In the genomic region with DNA sequence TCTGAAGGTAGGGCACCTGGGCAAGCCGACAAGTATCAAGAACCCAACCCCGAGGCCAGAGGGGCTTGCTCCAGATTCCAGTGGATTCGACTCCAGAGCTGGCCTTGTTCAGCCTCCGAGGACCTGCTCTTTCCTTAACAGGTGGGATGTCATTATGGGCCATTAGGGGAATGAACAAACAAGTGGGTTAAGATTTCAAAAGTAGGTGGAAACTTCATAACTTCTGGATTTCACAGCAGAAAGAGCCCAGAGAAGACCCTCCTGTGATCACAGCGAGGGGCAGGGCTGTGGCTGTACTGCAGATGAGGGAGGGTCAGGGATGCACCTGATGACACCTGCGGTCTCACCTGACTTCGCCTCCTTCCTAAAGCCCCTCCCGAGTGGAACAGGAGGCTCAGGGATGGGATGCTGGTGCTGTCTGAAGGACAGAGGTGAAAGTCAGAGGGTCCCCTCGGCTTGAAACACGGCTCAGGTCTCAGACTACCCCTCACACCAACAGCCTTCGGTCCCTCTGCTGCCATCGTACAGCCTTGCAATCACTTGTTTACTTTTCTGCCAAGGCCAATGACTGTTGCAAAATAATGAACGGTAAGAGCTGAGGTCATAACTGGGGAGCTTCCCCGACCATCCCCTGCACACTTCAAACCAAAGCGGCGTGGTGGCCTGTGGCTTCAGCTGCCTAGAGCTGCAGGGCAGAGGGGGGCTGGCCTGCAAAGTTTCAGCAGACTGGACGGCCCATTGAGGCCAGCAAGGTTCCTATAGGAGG, we compare ENCODE assay signal across 12 cellular contexts. TPM values are rescaled to one million over a fixed set of nuclear protein-coding genes. Genes with fewer than 3 reads are reported as not detected.
DNase-seq lines count a peak whose midpoint lies in the region; FAIRE-seq and TF ChIP-seq lines count a peak whose summit lies in the region.
"Had no signal": no experiment of that assay in that cellular context is flagged by ENCODE, and none has a peak within 500 bp of the region (broad histone marks: within the 10 kb centered on the region; RNA-seq: fewer than 3 reads in every experiment).

No MANE protein-coding gene starts in this region.

- in situ Hi-C loops in G401 (cut with HindIII; ENCODE audit: low sequenced_read_pairs): no loop called here

- POLR2A ChIA-PET in activated CD4-positive, alpha-beta memory T cell treated with anti-CD3 and anti-CD28 coated beads, Interleukin-2, amount 10 ng/mL, durations not matched to agents 7 days and 5 days (lab: Charles Lee): interaction anchor here (0.8 kb wide), 1 partner anchor 44 kb away, joined by 3 read pairs; no protein-coding TSS in a partner anchor
- POLR2A ChIA-PET in activated CD4-positive, alpha-beta memory T cell treated with anti-CD3 and anti-CD28 coated beads for 36 hours (lab: Charles Lee): interaction anchor here (0.6 kb wide), 1 partner anchor 125 kb away, joined by 4 read pairs; no protein-coding TSS in a partner anchor
- POLR2A ChIA-PET in PC-9 (lab: Charles Lee; ENCODE audit: unreplicated experiment): no interaction called here

- no TSS peak for BruUV-seq in PC-9 (replicated peaks; lab: Mats Ljungman, UMichigan)

- no peak for TF ChIP-seq EP300 in tibial nerve (IDR thresholded peaks at IDR 0.05)

- H3K9me3 ChIP-seq in OCI-LY1 (ENCODE audit: low read length) (no peaks in the 10 kb centered on the region), tibial nerve (no peaks in the 10 kb centered on the region), PC-9 (ENCODE audit: insufficient read depth, low read depth) (no peaks in the 10 kb centered on the region)
- H3K9me3 ChIP-seq: sigmoid colon had no signal

- H3K4me3 ChIP-seq in OCI-LY1 (ENCODE audit: low read depth, low read length, poor library complexity, severe bottlenecking) (no peak overlapping the region), tibial nerve (no peak overlapping the region), PC-9 (no peak overlapping the region)
- H3K4me3 ChIP-seq: sigmoid colon had no signal

- H3K27ac ChIP-seq in OCI-LY1 (ENCODE audit: low read depth, low read length, poor library complexity, severe bottlenecking) (peak overlapping the region; percentile 37), tibial nerve (peak overlapping the region in 3 of 4 donors; percentile 55 to 85 (median 76)), PC-9 (no peak overlapping the region)

- no peak for TF ChIP-seq POLR2A in tibial nerve (IDR thresholded peaks at IDR 0.05)
- TF ChIP-seq POLR2A in GM12892 (IDR thresholded peaks at IDR 0.05; ENCODE audit: low read depth, low read length): no peak

- H4K20me1 ChIP-seq in OCI-LY1 (ENCODE audit: insufficient read depth, low read length): no peaks in the 10 kb centered on the region
- H4K20me1 ChIP-seq in PC-9 (ENCODE audit: insufficient read depth): peaks cover 65% of the 10 kb centered on the region

- H3F3A ChIP-seq in OCI-LY1 (ENCODE audit: insufficient read depth, low read length) (no peaks in the 10 kb centered on the region), PC-9 (ENCODE audit: insufficient read depth, low read depth) (peaks cover 22% of the 10 kb centered on the region; the same call in 1 of the 2 replicates)

- TF ChIP-seq CTCF in OCI-LY1 (IDR thresholded peaks at IDR 0.05; ENCODE audit: low read length) (no peak), tibial nerve (IDR thresholded peaks at IDR 0.05) (no peak), PC-9 (conservative IDR thresholded peaks at IDR 0.05) (no peak)

- H2AFZ ChIP-seq in OCI-LY1 (ENCODE audit: low read length) (no peak overlapping the region), PC-9 (no peak overlapping the region)

- FAIRE-seq in GM12892 (lab: Jason Lieb, UNC): no peak

- 66 to 67% methylated on average over 16 to 17 of the region's 17 CpGs for WGBS in tibial nerve, 2 donors

- peak overlapping the region; percentile 57 for H3K27ac Mint-ChIP-seq in activated CD4-positive, alpha-beta memory T cell treated with anti-CD3 and anti-CD28 coated beads, Interleukin-2, amount 10 ng/mL, durations not matched to agents 7 days and 5 days
- no peak overlapping the region for H3K27ac Mint-ChIP-seq in activated CD4-positive, alpha-beta memory T cell treated with anti-CD3 and anti-CD28 coated beads for 36 hours

- intact Hi-C loops in activated CD4-positive, alpha-beta memory T cell treated with anti-CD3 and anti-CD28 coated beads for 36 hours (cut with micrococcal nuclease): no loop called here
- intact Hi-C loops in PC-9 (cut with micrococcal nuclease; ENCODE audit: unreplicated experiment): no loop called here

- no peaks in the 10 kb centered on the region for H3K36me3 Mint-ChIP-seq in activated CD4-positive, alpha-beta memory T cell treated with anti-CD3 and anti-CD28 coated beads, Interleukin-2, amount 10 ng/mL, durations not matched to agents 7 days and 5 days (ENCODE audit: low read depth)
- peaks cover 2% of the 10 kb centered on the region for H3K36me3 Mint-ChIP-seq in activated CD4-positive, alpha-beta memory T cell treated with anti-CD3 and anti-CD28 coated beads for 36 hours

- H3K79me2 ChIP-seq in OCI-LY1 (ENCODE audit: insufficient read depth, low read length) (peaks cover 19% of the 10 kb centered on the region), PC-9 (ENCODE audit: low read depth) (peaks cover 72% of the 10 kb centered on the region)

- no peak overlapping the region for H3K9ac ChIP-seq in OCI-LY1 (ENCODE audit: low read length)

- peaks cover 13% of the 10 kb centered on the region for H3K4me1 Mint-ChIP-seq in activated CD4-positive, alpha-beta memory T cell treated with anti-CD3 and anti-CD28 coated beads, Interleukin-2, amount 10 ng/mL, durations not matched to agents 7 days and 5 days
- peaks cover 30% of the 10 kb centered on the region for H3K4me1 Mint-ChIP-seq in activated CD4-positive, alpha-beta memory T cell treated with anti-CD3 and anti-CD28 coated beads for 36 hours (ENCODE audit: low read depth)

- H3K4me2 ChIP-seq in OCI-LY1 (ENCODE audit: low read length) (no peak overlapping the region; the same call in 1 of the 2 replicates), PC-9 (no peak overlapping the region)

- H3K36me3 ChIP-seq in OCI-LY1 (ENCODE audit: insufficient read depth, low read length): peaks cover 33% of the 10 kb centered on the region
- H3K36me3 ChIP-seq in tibial nerve: peaks cover 0 to 8% (median 8%) of the 10 kb centered on the region in 3 donors
- H3K36me3 ChIP-seq in PC-9 (ENCODE audit: low read depth): no peaks in the 10 kb centered on the region

- no peak for DNase-seq in activated CD4-positive, alpha-beta memory T cell treated with anti-CD3 and anti-CD28 coated beads, Interleukin-2, amount 10 ng/mL, durations not matched to agents 7 days and 5 days
- DNase-seq in activated CD4-positive, alpha-beta memory T cell treated with anti-CD3 and anti-CD28 coated beads for 36 hours: no peak
- DNase-seq in iris pigment epithelial cell (ENCODE audit: low read depth) (peak; percentile 38), tibial nerve (ENCODE audit: low spot score in 2 of 2) (no peak), GM12892 (ENCODE audit: insufficient read length) (no peak), G401 (ENCODE audit: low spot score) (no peak), PC-9 (no peak)
- DNase-seq: activated T-cell treated with anti-CD3 and anti-CD28 coated beads, Interleukin-2, amount 50 U/mL, for 48 hours; T-helper 2 cell had no signal

- H3K9me2 ChIP-seq in OCI-LY1 (ENCODE audit: low read depth, low read length) (no peaks in the 10 kb centered on the region), PC-9 (ENCODE audit: insufficient read depth) (no peaks in the 10 kb centered on the region)

- H3K4me1 ChIP-seq in OCI-LY1 (ENCODE audit: insufficient read depth, low read length, severe bottlenecking) (peaks cover 9% of the 10 kb centered on the region), tibial nerve (peaks cover 0 to 82% (median 27%) of the 10 kb centered on the region in 4 donors), PC-9 (replicated peaks; ENCODE audit: insufficient read depth) (peaks cover 9% of the 10 kb centered on the region)

- H3K27me3 ChIP-seq in OCI-LY1 (ENCODE audit: insufficient read depth, low read length) (no peaks in the 10 kb centered on the region), tibial nerve (no peaks in the 10 kb centered on the region), PC-9 (ENCODE audit: insufficient read depth, low read depth) (no peaks in the 10 kb centered on the region)
- H3K27me3 ChIP-seq: sigmoid colon had no signal

- CTCF ChIA-PET in activated CD4-positive, alpha-beta memory T cell treated with anti-CD3 and anti-CD28 coated beads, Interleukin-2, amount 10 ng/mL, durations not matched to agents 7 days and 5 days (lab: Charles Lee): interaction anchor here (1.1 to 1.8 kb wide), 2 partner anchors 57 kb away, joined by 3 to 7 read pairs; no protein-coding TSS in a partner anchor
- CTCF ChIA-PET in activated CD4-positive, alpha-beta memory T cell treated with anti-CD3 and anti-CD28 coated beads for 36 hours (lab: Charles Lee): interaction anchor here (0.9 to 2.1 kb wide), 4 partner anchors 14 to 57 kb away, joined by 3 to 5 read pairs (median 4); no protein-coding TSS in a partner anchor
- CTCF ChIA-PET in PC-9 (lab: Charles Lee): interaction anchor here (1.2 kb wide), 1 partner anchor 29 kb away, joined by 4 read pairs; the partner anchor contains the start of gene GLIS2

- no peaks in the 10 kb centered on the region for H3K9me3 Mint-ChIP-seq in activated CD4-positive, alpha-beta memory T cell treated with anti-CD3 and anti-CD28 coated beads, Interleukin-2, amount 10 ng/mL, durations not matched to agents 7 days and 5 days
- H3K9me3 Mint-ChIP-seq in activated CD4-positive, alpha-beta memory T cell treated with anti-CD3 and anti-CD28 coated beads for 36 hours: no peaks in the 10 kb centered on the region
- H3K9me3 Mint-ChIP-seq: central memory CD8-positive, alpha-beta T cell had no signal

- no peak overlapping the region for H3K4me3 Mint-ChIP-seq in activated CD4-positive, alpha-beta memory T cell treated with anti-CD3 and anti-CD28 coated beads, Interleukin-2, amount 10 ng/mL, durations not matched to agents 7 days and 5 days
- no peak overlapping the region for H3K4me3 Mint-ChIP-seq in activated CD4-positive, alpha-beta memory T cell treated with anti-CD3 and anti-CD28 coated beads for 36 hours
- H3K4me3 Mint-ChIP-seq: central memory CD8-positive, alpha-beta T cell had no signal

- no peaks in the 10 kb centered on the region for H3K27me3 Mint-ChIP-seq in activated CD4-positive, alpha-beta memory T cell treated with anti-CD3 and anti-CD28 coated beads, Interleukin-2, amount 10 ng/mL, durations not matched to agents 7 days and 5 days
- H3K27me3 Mint-ChIP-seq in activated CD4-positive, alpha-beta memory T cell treated with anti-CD3 and anti-CD28 coated beads for 36 hours: no peaks in the 10 kb centered on the region
- H3K27me3 Mint-ChIP-seq: central memory CD8-positive, alpha-beta T cell had no signal

RNA-seq across cellular contexts. Expression of gene PAM16, which starts 5.5 kb away (rescaled TPM):
- 10 to 100 TPM; 29.7 to 33.9 TPM for total RNA-seq in activated CD4-positive, alpha-beta memory T cell treated with anti-CD3 and anti-CD28 coated beads, Interleukin-2, amount 10 ng/mL, durations not matched to agents 7 days and 5 days
- 10 to 100 TPM; 52.8 to 63.4 TPM for total RNA-seq in activated CD4-positive, alpha-beta memory T cell treated with anti-CD3 and anti-CD28 coated beads for 36 hours
- total RNA-seq in tibial nerve (10 to 100 TPM; 45.1 to 95.1 (median 60.7) TPM), PC-9 (2021) (95.9 and 110 TPM in 2 replicates)
- polyA plus RNA-seq in GM12892 (2012; ENCODE audit: missing spikeins): 27.7 TPM
- 68.3 and 83.9 TPM in 2 replicates for total RNA-seq in G401 (2014; rRNA removed; shearing (Covaris generic))

RNA-seq across cellular contexts. Expression of gene VASN, which starts 26.0 kb away (rescaled TPM):
- total RNA-seq in activated CD4-positive, alpha-beta memory T cell treated with anti-CD3 and anti-CD28 coated beads, Interleukin-2, amount 10 ng/mL, durations not matched to agents 7 days and 5 days: under 1 TPM in 1 of 2 experiments, not detected in 1; 0.08 TPM
- total RNA-seq in activated CD4-positive, alpha-beta memory T cell treated with anti-CD3 and anti-CD28 coated beads for 36 hours: under 1 TPM in 1 of 2 experiments, not detected in 1; 0.07 TPM
- 10 to 100 TPM; 31.0 to 58.1 (median 32.9) TPM for total RNA-seq in tibial nerve
- not detected for polyA plus RNA-seq in GM12892 (2012; ENCODE audit: missing spikeins)
- total RNA-seq in G401 (2014; rRNA removed; shearing (Covaris generic)): 9.9 and 14.4 TPM in 2 replicates
- 45.3 and 49.8 TPM in 2 replicates for total RNA-seq in PC-9 (2021)

RNA-seq across cellular contexts. Expression of gene GLIS2, which starts 29.8 kb away (rescaled TPM):
- total RNA-seq in activated CD4-positive, alpha-beta memory T cell treated with anti-CD3 and anti-CD28 coated beads, Interleukin-2, amount 10 ng/mL, durations not matched to agents 7 days and 5 days: under 1 TPM; 0.40 to 0.45 TPM
- total RNA-seq in activated CD4-positive, alpha-beta memory T cell treated with anti-CD3 and anti-CD28 coated beads for 36 hours: under 1 TPM; 0.52 to 0.68 TPM
- total RNA-seq in tibial nerve (10 to 100 TPM in 3 of 4 donors, 1 to 10 TPM in 1; 9.0 to 11.1 (median 10.8) TPM), PC-9 (2021) (44.2 and 48.3 TPM in 2 replicates)
- 0.42 TPM for polyA plus RNA-seq in GM12892 (2012; ENCODE audit: missing spikeins)
- total RNA-seq in G401 (2014; rRNA removed; shearing (Covaris generic)): 0.44 and 0.80 TPM in 2 replicates

Comparison
In these comparisons a context has a peak if more than half of its experiments do, and no peak if none do; other contexts are left out.
1. RNA of gene VASN, which starts 26.0 kb away (total RNA-seq): 45.3 to 49.8 TPM in PC-9, 31.0 to 58.1 TPM in tibial nerve and 9.9 to 14.4 TPM in G401; 0.08 TPM in activated CD4-positive, alpha-beta memory T cell treated with anti-CD3 and anti-CD28 coated beads, Interleukin-2, amount 10 ng/mL, durations not matched to agents 7 days and 5 days and 0.07 TPM in activated CD4-positive, alpha-beta memory T cell treated with anti-CD3 and anti-CD28 coated beads for 36 hours; every median in the first group is over 10 times any median in the second.